ENCODE assay signal across 23 cellular contexts in the genomic region with DNA sequence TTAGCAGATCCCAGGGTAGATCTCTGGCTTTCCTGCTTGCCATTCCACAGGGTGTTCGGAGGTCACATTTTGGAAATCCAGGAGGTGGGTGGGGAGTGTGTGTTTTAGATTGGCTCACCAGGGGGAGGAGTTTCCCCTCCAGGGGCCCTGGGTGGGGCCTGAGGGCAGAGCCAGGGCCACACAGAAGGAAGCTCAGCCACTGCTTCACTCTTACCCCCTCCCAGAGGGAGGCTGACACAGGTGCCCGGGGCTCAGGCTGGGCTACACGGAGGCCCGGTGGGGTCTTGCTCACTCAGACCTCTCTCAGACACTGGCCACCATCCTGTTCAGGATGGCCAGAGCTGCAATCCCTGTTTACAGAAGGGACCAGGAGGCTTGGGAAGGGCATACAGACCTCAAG. TPM values are rescaled to one million over a fixed set of nuclear protein-coding genes. Genes with fewer than 3 reads are reported as not detected.
DNase-seq lines count a peak whose midpoint lies in the region; ATAC-seq and TF ChIP-seq lines count a peak whose summit lies in the region.
"Had no signal": no experiment of that assay in that cellular context is flagged by ENCODE, and none has a peak within 500 bp of the region (broad histone marks: within the 10 kb centered on the region; RNA-seq: fewer than 3 reads in every experiment).

No MANE protein-coding gene starts in this region.

- WGBS in urinary bladder, result 20% methylated on average over 4 of the region's 4 CpGs

- no peaks in the 10 kb centered on the region for H3K9me3 Mint-ChIP-seq in natural killer cell
- no peaks in the 10 kb centered on the region for H3K9me3 Mint-ChIP-seq in natural killer cell treated with Interleukin-12 subunit alpha and Interleukin-12 subunit beta and Interleukin-15 and Interleukin-18, amount 100 ng/mL, for 72 hours
- H3K9me3 Mint-ChIP-seq in activated B cell treated with CpG ODN at 0.5 μM for 24 hours, result no peaks in the 10 kb centered on the region
- no peaks in the 10 kb centered on the region for H3K9me3 Mint-ChIP-seq in naive thymus-derived CD4-positive, alpha-beta T cell
- no peaks in the 10 kb centered on the region for H3K9me3 Mint-ChIP-seq in stimulated activated naive B cell treated with anti-CD40 and anti-IgM and Interleukin-4, amounts not matched to agents 10 μg/mL and 1 μg/mL and 100 μg/mL, for 72 hours
- H3K9me3 Mint-ChIP-seq: activated CD8-positive, alpha-beta T cell treated with anti-CD3 and anti-CD28 coated beads for 36 hours; activated naive CD4-positive, alpha-beta T cell treated with anti-CD3 and anti-CD28 coated beads, Interleukin-2, amount 10 ng/mL, durations not matched to agents 7 days and 5 days had no signal

- H3K4me3 Mint-ChIP-seq in natural killer cell (peak overlapping the region; percentile 58), activated B cell treated with CpG ODN at 0.5 μM for 24 hours (peak overlapping the region; percentile 41)
- H3K4me3 Mint-ChIP-seq in natural killer cell treated with Interleukin-12 subunit alpha and Interleukin-12 subunit beta and Interleukin-15 and Interleukin-18, amount 100 ng/mL, for 72 hours, result no peak overlapping the region
- H3K4me3 Mint-ChIP-seq in naive thymus-derived CD4-positive, alpha-beta T cell, result peak overlapping the region in 6 of 10 donors; percentile 22 to 73 (median 47)
- H3K4me3 Mint-ChIP-seq in stimulated activated naive B cell treated with anti-CD40 and anti-IgM and Interleukin-4, amounts not matched to agents 10 μg/mL and 1 μg/mL and 100 μg/mL, for 72 hours, result no peak overlapping the region
- H3K4me3 Mint-ChIP-seq: activated CD8-positive, alpha-beta T cell treated with anti-CD3 and anti-CD28 coated beads for 36 hours; activated naive CD4-positive, alpha-beta T cell treated with anti-CD3 and anti-CD28 coated beads, Interleukin-2, amount 10 ng/mL, durations not matched to agents 7 days and 5 days had no signal

- peaks cover 0 to 5% of the 10 kb centered on the region in 2 donors for H3K4me1 Mint-ChIP-seq in natural killer cell
- H3K4me1 Mint-ChIP-seq in natural killer cell treated with Interleukin-12 subunit alpha and Interleukin-12 subunit beta and Interleukin-15 and Interleukin-18, amount 100 ng/mL, for 72 hours (ENCODE audit: low read depth in 2 of 2), result peaks cover 0 to 3% of the 10 kb centered on the region in 2 donors
- H3K4me1 Mint-ChIP-seq in activated B cell treated with CpG ODN at 0.5 μM for 24 hours, result peaks cover 31% of the 10 kb centered on the region
- peaks cover 3 to 18% (median 10%) of the 10 kb centered on the region in 7 donors for H3K4me1 Mint-ChIP-seq in naive thymus-derived CD4-positive, alpha-beta T cell
- H3K4me1 Mint-ChIP-seq in stimulated activated naive B cell treated with anti-CD40 and anti-IgM and Interleukin-4, amounts not matched to agents 10 μg/mL and 1 μg/mL and 100 μg/mL, for 72 hours, result peaks cover 16 to 30% of the 10 kb centered on the region in 2 donors

- TF ChIP-seq CTCF in natural killer cell (IDR thresholded peaks at IDR 0.05) (no peak), activated B cell treated with CpG ODN at 0.5 μM for 24 hours (IDR thresholded peaks at IDR 0.05) (no peak)

- no peaks in the 10 kb centered on the region for H3K36me3 Mint-ChIP-seq in natural killer cell
- no peaks in the 10 kb centered on the region for H3K36me3 Mint-ChIP-seq in natural killer cell treated with Interleukin-12 subunit alpha and Interleukin-12 subunit beta and Interleukin-15 and Interleukin-18, amount 100 ng/mL, for 72 hours
- no peaks in the 10 kb centered on the region for H3K36me3 Mint-ChIP-seq in activated B cell treated with CpG ODN at 0.5 μM for 24 hours (ENCODE audit: low read depth)
- H3K36me3 Mint-ChIP-seq in naive thymus-derived CD4-positive, alpha-beta T cell, result no peaks in the 10 kb centered on the region
- H3K36me3 Mint-ChIP-seq in stimulated activated naive B cell treated with anti-CD40 and anti-IgM and Interleukin-4, amounts not matched to agents 10 μg/mL and 1 μg/mL and 100 μg/mL, for 72 hours, result no peaks in the 10 kb centered on the region
- H3K36me3 Mint-ChIP-seq: activated naive CD4-positive, alpha-beta T cell treated with anti-CD3 and anti-CD28 coated beads, Interleukin-2, amount 10 ng/mL, durations not matched to agents 7 days and 5 days had no signal

- no peak for ATAC-seq in natural killer cell
- ATAC-seq in natural killer cell treated with Interleukin-12 subunit alpha and Interleukin-12 subunit beta and Interleukin-15 and Interleukin-18, amount 100 ng/mL, for 72 hours, result no peak
- ATAC-seq in activated B cell treated with CpG ODN at 0.5 μM for 24 hours (ENCODE audit: low read depth), result no peak
- ATAC-seq in naive thymus-derived CD4-positive, alpha-beta T cell, result no peak
- ATAC-seq in stimulated activated naive B cell treated with anti-CD40 and anti-IgM and Interleukin-4, amounts not matched to agents 10 μg/mL and 1 μg/mL and 100 μg/mL, for 72 hours (replicated peaks), result no peak
- ATAC-seq: activated CD8-positive, alpha-beta T cell treated with anti-CD3 and anti-CD28 coated beads for 36 hours; Right ventricle myocardium inferior had no signal

- H3K27ac Mint-ChIP-seq in natural killer cell, result no peak overlapping the region
- H3K27ac Mint-ChIP-seq in natural killer cell treated with Interleukin-12 subunit alpha and Interleukin-12 subunit beta and Interleukin-15 and Interleukin-18, amount 100 ng/mL, for 72 hours, result no peak overlapping the region
- H3K27ac Mint-ChIP-seq in activated B cell treated with CpG ODN at 0.5 μM for 24 hours, result no peak overlapping the region
- no peak overlapping the region for H3K27ac Mint-ChIP-seq in naive thymus-derived CD4-positive, alpha-beta T cell
- H3K27ac Mint-ChIP-seq in stimulated activated naive B cell treated with anti-CD40 and anti-IgM and Interleukin-4, amounts not matched to agents 10 μg/mL and 1 μg/mL and 100 μg/mL, for 72 hours, result no peak overlapping the region
- H3K27ac Mint-ChIP-seq: activated CD8-positive, alpha-beta T cell treated with anti-CD3 and anti-CD28 coated beads for 36 hours; activated naive CD4-positive, alpha-beta T cell treated with anti-CD3 and anti-CD28 coated beads, Interleukin-2, amount 10 ng/mL, durations not matched to agents 7 days and 5 days had no signal

- peaks cover 0 to 14% of the 10 kb centered on the region in 2 donors for H3K27me3 ChIP-seq in naive thymus-derived CD4-positive, alpha-beta T cell (ENCODE audit: control insufficient read depth in 2 of 2, insufficient read depth in 2 of 2, low read length in 2 of 2)

- no peak overlapping the region for H3K27ac ChIP-seq in naive thymus-derived CD4-positive, alpha-beta T cell (ENCODE audit: low read depth, low read length)
- H3K27ac ChIP-seq in urinary bladder (ENCODE audit: low read depth), result peak overlapping the region; percentile 33

- intact Hi-C loops in natural killer cell (cut with micrococcal nuclease) (no loop called here), activated B cell treated with CpG ODN at 0.5 μM for 24 hours (cut with micrococcal nuclease) (no loop called here)
- intact Hi-C loops in naive thymus-derived CD4-positive, alpha-beta T cell (cut with micrococcal nuclease), result no loop called here

- peaks cover 25 to 36% of the 10 kb centered on the region in 2 donors for H3K27me3 Mint-ChIP-seq in natural killer cell (ENCODE audit: low read depth in 2 of 2)
- H3K27me3 Mint-ChIP-seq in natural killer cell treated with Interleukin-12 subunit alpha and Interleukin-12 subunit beta and Interleukin-15 and Interleukin-18, amount 100 ng/mL, for 72 hours, result peaks cover 29 to 33% of the 10 kb centered on the region in 2 donors
- peaks cover 42% of the 10 kb centered on the region for H3K27me3 Mint-ChIP-seq in activated B cell treated with CpG ODN at 0.5 μM for 24 hours
- H3K27me3 Mint-ChIP-seq in naive thymus-derived CD4-positive, alpha-beta T cell, result peaks cover 32 to 58% (median 45%) of the 10 kb centered on the region in 5 donors
- peaks cover 45 to 62% of the 10 kb centered on the region in 2 donors for H3K27me3 Mint-ChIP-seq in stimulated activated naive B cell treated with anti-CD40 and anti-IgM and Interleukin-4, amounts not matched to agents 10 μg/mL and 1 μg/mL and 100 μg/mL, for 72 hours

- POLR2A ChIA-PET in activated B cell treated with CpG ODN at 0.5 μM for 24 hours (lab: Charles Lee), result no interaction called here
- POLR2A ChIA-PET in naive thymus-derived CD4-positive, alpha-beta T cell (lab: Charles Lee), result no interaction called here

- CTCF ChIA-PET in activated B cell treated with CpG ODN at 0.5 μM for 24 hours (lab: Charles Lee), result no interaction called here
- CTCF ChIA-PET in naive thymus-derived CD4-positive, alpha-beta T cell (lab: Charles Lee), result no interaction called here

- no peaks in the 10 kb centered on the region for H3K9me3 ChIP-seq in naive thymus-derived CD4-positive, alpha-beta T cell (ENCODE audit: control insufficient read depth in 2 of 3, low read length in 3 of 3)

- DNase-seq in natural killer cell (no peak), activated B cell treated with CpG ODN at 0.5 μM for 24 hours (no peak), NCI-H524 (lab: John Stamatoyannopoulos, UW) (no peak)
- DNase-seq in natural killer cell treated with Interleukin-12 subunit alpha and Interleukin-12 subunit beta and Interleukin-15 and Interleukin-18, amount 100 ng/mL, for 72 hours (ENCODE audit: low spot score), result no peak
- no peak for DNase-seq in naive thymus-derived CD4-positive, alpha-beta T cell
- DNase-seq in stimulated activated naive B cell treated with anti-CD40 and anti-IgM and Interleukin-4, amounts not matched to agents 10 μg/mL and 1 μg/mL and 100 μg/mL, for 72 hours, result no peak
- no peak for DNase-seq in central memory CD4-positive, alpha-beta T cell
- DNase-seq: activated CD8-positive, alpha-beta T cell treated with anti-CD3 and anti-CD28 coated beads for 36 hours; activated naive CD4-positive, alpha-beta T cell treated with anti-CD3 and anti-CD28 coated beads, Interleukin-2, amount 10 ng/mL, durations not matched to agents 7 days and 5 days; activated T-cell treated with anti-CD3 and anti-CD28 coated beads, Interleukin-2, amount 50 U/mL, for 1 hour; DMS79; KBM-7; mammary epithelial cell; NCI-H1092 treated with DMSO at 0.1 percent for 48 hours; NCI-H2081 treated with DMSO at 0.1 percent for 48 hours; NCI-H510A; retina; stimulated activated CD8-positive, alpha-beta memory T cell treated with anti-CD3 and anti-CD28 coated beads, Interleukin-4, amount 100 ng/mL, for 48 hours; substantia nigra; T-helper 1 cell had no signal

- H3K4me3 ChIP-seq in naive thymus-derived CD4-positive, alpha-beta T cell (ENCODE audit: low read length), result no peak overlapping the region
- no peak overlapping the region for H3K4me3 ChIP-seq in urinary bladder (ENCODE audit: low read depth, low read length)

- H3K4me1 ChIP-seq in naive thymus-derived CD4-positive, alpha-beta T cell (ENCODE audit: control insufficient read depth in 2 of 2, insufficient read depth in 2 of 2, low read length in 2 of 2), result peaks cover 0 to 9% of the 10 kb centered on the region in 2 donors
- no peaks in the 10 kb centered on the region for H3K4me1 ChIP-seq in urinary bladder (ENCODE audit: insufficient read depth)

- H3K36me3 ChIP-seq in naive thymus-derived CD4-positive, alpha-beta T cell (ENCODE audit: control insufficient read depth in 2 of 3, insufficient read depth in 3 of 3, low read length in 3 of 3), result no peaks in the 10 kb centered on the region
- no peaks in the 10 kb centered on the region for H3K36me3 ChIP-seq in urinary bladder (ENCODE audit: insufficient read depth)

RNA-seq across cellular contexts. Expression of a gene that starts 2.5 kb away (rescaled TPM):
- not detected for total RNA-seq in natural killer cell
- not detected for total RNA-seq in natural killer cell treated with Interleukin-12 subunit alpha and Interleukin-12 subunit beta and Interleukin-15 and Interleukin-18, amount 100 ng/mL, for 72 hours
- total RNA-seq in activated B cell treated with CpG ODN at 0.5 μM for 24 hours, result not detected in 2 replicates
- total RNA-seq in naive thymus-derived CD4-positive, alpha-beta T cell, result not detected
- not detected for polyA plus RNA-seq in naive thymus-derived CD4-positive, alpha-beta T cell
- 3.1 TPM for total RNA-seq in urinary bladder
- 4.1 TPM for polyA plus RNA-seq in urinary bladder
- total RNA-seq: activated CD8-positive, alpha-beta T cell treated with anti-CD3 and anti-CD28 coated beads for 36 hours; Right ventricle myocardium inferior had no signal
- polyA plus RNA-seq: CD14-positive monocyte had no signal

Comparison
In these comparisons a context has a peak if more than half of its experiments do, and no peak if none do; other contexts are left out.
1. H3K4me3 Mint-ChIP-seq: peak in natural killer cell (single experiment), activated B cell treated with CpG ODN at 0.5 μM for 24 hours (single experiment) and naive thymus-derived CD4-positive, alpha-beta T cell (6 of 10); none in natural killer cell treated with Interleukin-12 subunit alpha and Interleukin-12 subunit beta and Interleukin-15 and Interleukin-18, amount 100 ng/mL, for 72 hours (single experiment) and stimulated activated naive B cell treated with anti-CD40 and anti-IgM and Interleukin-4, amounts not matched to agents 10 μg/mL and 1 μg/mL and 100 μg/mL, for 72 hours (0 of 2).